In genomic region chr7:11193131-11193867, GRCh38 we compare ENCODE assay signal across 8 cellular contexts.
DNase-seq lines count a peak whose midpoint lies in the region; ATAC-seq and TF ChIP-seq lines count a peak whose summit lies in the region.

No MANE protein-coding gene starts in this region.

- in situ Hi-C loops in GM13977 (cut with MboI; ENCODE audit: low pct_unique_long_range_greater_than_20kb, low sequenced_read_pairs, unreplicated experiment): no loop called here

- H3K27me3 ChIP-seq in Loucy (ENCODE audit: insufficient read depth, low read length, poor library complexity, severe bottlenecking) (no peaks in the 10 kb centered on the region), iPS-18a (ENCODE audit: control insufficient read depth, insufficient read depth, low read length) (peaks cover 14% of the 10 kb centered on the region), suprapubic skin (no peaks in the 10 kb centered on the region)

- H3K4me2 ChIP-seq in Loucy (ENCODE audit: low read depth, low read length, poor library complexity, severe bottlenecking): no peak overlapping the region

- H3K4me1 ChIP-seq in Loucy (ENCODE audit: insufficient read depth, low read length, poor library complexity, severe bottlenecking) (peaks cover 4% of the 10 kb centered on the region), iPS-18a (ENCODE audit: control insufficient read depth, low read depth, low read length) (peaks cover 53% of the 10 kb centered on the region), suprapubic skin (peaks cover 7% of the 10 kb centered on the region)

- H3K36me3 Mint-ChIP-seq in activated T-helper 2 cell treated with anti-CD3 and anti-CD28 coated beads, Interferon-gamma antibody, Interleukin-2, Interleukin-4, amounts not matched to agents 10 μg/mL and 5 μg/mL and 100 μg/mL, durations not matched to agents 14 hours and 24 hours and 36 hours (ENCODE audit: low read depth): peaks cover 2% of the 10 kb centered on the region

- H3K9me3 Mint-ChIP-seq in activated T-helper 2 cell treated with anti-CD3 and anti-CD28 coated beads, Interferon-gamma antibody, Interleukin-2, Interleukin-4, amounts not matched to agents 10 μg/mL and 5 μg/mL and 100 μg/mL, durations not matched to agents 14 hours and 24 hours and 36 hours: no peaks in the 10 kb centered on the region

- H3K4me1 Mint-ChIP-seq in activated T-helper 2 cell treated with anti-CD3 and anti-CD28 coated beads, Interferon-gamma antibody, Interleukin-2, Interleukin-4, amounts not matched to agents 10 μg/mL and 5 μg/mL and 100 μg/mL, durations not matched to agents 14 hours and 24 hours and 36 hours (ENCODE audit: low read depth): peaks cover 29% of the 10 kb centered on the region

- intact Hi-C loops in activated T-helper 2 cell treated with anti-CD3 and anti-CD28 coated beads, Interferon-gamma antibody, Interleukin-2, Interleukin-4, amounts not matched to agents 10 μg/mL and 5 μg/mL and 100 μg/mL, durations not matched to agents 14 hours and 24 hours and 36 hours (cut with micrococcal nuclease): loop anchor here (2.0 to 5.0 kb wide), 4 partner anchors 14 to 251 kb away; a partner anchor contains a TSS

- no peak for TF ChIP-seq POLR2A in suprapubic skin (IDR thresholded peaks at IDR 0.05)

- H3K4me3 ChIP-seq in Loucy (ENCODE audit: low read length, poor library complexity, severe bottlenecking) (no peak overlapping the region), iPS-18a (ENCODE audit: low read length) (peak overlapping the region; percentile 65), suprapubic skin (peak overlapping the region; percentile 29)

- H3F3A ChIP-seq in Loucy (ENCODE audit: low read depth): no peaks in the 10 kb centered on the region

- H3K27ac ChIP-seq in iPS-18a (ENCODE audit: low read length) (peak overlapping the region; percentile 78), suprapubic skin (no peak overlapping the region)

- no peaks in the 10 kb centered on the region for H4K20me1 ChIP-seq in Loucy (ENCODE audit: insufficient read depth, low read length, poor library complexity, severe bottlenecking)

- peak overlapping the region; percentile 77 for H3K27ac Mint-ChIP-seq in activated T-helper 2 cell treated with anti-CD3 and anti-CD28 coated beads, Interferon-gamma antibody, Interleukin-2, Interleukin-4, amounts not matched to agents 10 μg/mL and 5 μg/mL and 100 μg/mL, durations not matched to agents 14 hours and 24 hours and 36 hours

- no peak for TF ChIP-seq CTCF in Loucy (conservative IDR thresholded peaks at IDR 0.05; ENCODE audit: low read length)
- TF ChIP-seq CTCF in suprapubic skin (IDR thresholded peaks at IDR 0.05): no peak
- no peak for TF ChIP-seq CTCF in GM13977 (IDR thresholded peaks at IDR 0.05; ENCODE audit: extremely low read depth, insufficient read depth, missing control alignments)

- H3K36me3 ChIP-seq in Loucy (ENCODE audit: insufficient read depth, low read length) (no peaks in the 10 kb centered on the region), iPS-18a (ENCODE audit: control insufficient read depth, low read depth, low read length) (no peaks in the 10 kb centered on the region), suprapubic skin (no peaks in the 10 kb centered on the region)

- H3K27me3 Mint-ChIP-seq in activated T-helper 2 cell treated with anti-CD3 and anti-CD28 coated beads, Interferon-gamma antibody, Interleukin-2, Interleukin-4, amounts not matched to agents 10 μg/mL and 5 μg/mL and 100 μg/mL, durations not matched to agents 14 hours and 24 hours and 36 hours (ENCODE audit: low read depth): peaks cover 2% of the 10 kb centered on the region

- H3K9ac ChIP-seq in Loucy (ENCODE audit: low read depth, low read length, poor library complexity, severe bottlenecking) (no peak overlapping the region), iPS-18a (ENCODE audit: low read length) (peak overlapping the region; percentile 61)

- peak overlapping the region; percentile 36; the same call in 1 of the 2 replicates for H2AFZ ChIP-seq in Loucy (ENCODE audit: low read length)

- H3K79me2 ChIP-seq in Loucy (ENCODE audit: insufficient read depth, low read length): no peaks in the 10 kb centered on the region

- ATAC-seq in HG03039 (IDR thresholded peaks at IDR 0.05; ENCODE audit: unreplicated experiment) (no peak), HG02870 (IDR thresholded peaks at IDR 0.05; ENCODE audit: unreplicated experiment) (no peak), GM21619 (IDR thresholded peaks at IDR 0.05; ENCODE audit: unreplicated experiment) (no peak)

- H3K4me3 Mint-ChIP-seq in activated T-helper 2 cell treated with anti-CD3 and anti-CD28 coated beads, Interferon-gamma antibody, Interleukin-2, Interleukin-4, amounts not matched to agents 10 μg/mL and 5 μg/mL and 100 μg/mL, durations not matched to agents 14 hours and 24 hours and 36 hours (ENCODE audit: low read depth): peak overlapping the region; percentile 81

- no peak for DNase-seq in activated T-helper 2 cell treated with anti-CD3 and anti-CD28 coated beads, Interferon-gamma antibody, Interleukin-2, Interleukin-4, amounts not matched to agents 10 μg/mL and 5 μg/mL and 100 μg/mL, durations not matched to agents 14 hours and 24 hours and 36 hours (ENCODE audit: low spot score)
- DNase-seq in suprapubic skin (ENCODE audit: low spot score in 2 of 2): no peak
- no peak for DNase-seq in GM13977 (ENCODE audit: low spot score)

- H3K9me3 ChIP-seq in Loucy (ENCODE audit: insufficient read depth, low read depth, low read length) (no peaks in the 10 kb centered on the region), iPS-18a (ENCODE audit: control insufficient read depth, low read depth, low read length) (no peaks in the 10 kb centered on the region), suprapubic skin (no peaks in the 10 kb centered on the region)

- no peaks in the 10 kb centered on the region for H3K9me2 ChIP-seq in Loucy (replicated peaks; ENCODE audit: low read depth, low read length)

- 19% methylated on average over 17 of the region's 17 CpGs for WGBS in suprapubic skin

- no peak for TF ChIP-seq EP300 in suprapubic skin (IDR thresholded peaks at IDR 0.05)
